Comparison of ENCODE assay signal across 17 cellular contexts in the genomic region with DNA sequence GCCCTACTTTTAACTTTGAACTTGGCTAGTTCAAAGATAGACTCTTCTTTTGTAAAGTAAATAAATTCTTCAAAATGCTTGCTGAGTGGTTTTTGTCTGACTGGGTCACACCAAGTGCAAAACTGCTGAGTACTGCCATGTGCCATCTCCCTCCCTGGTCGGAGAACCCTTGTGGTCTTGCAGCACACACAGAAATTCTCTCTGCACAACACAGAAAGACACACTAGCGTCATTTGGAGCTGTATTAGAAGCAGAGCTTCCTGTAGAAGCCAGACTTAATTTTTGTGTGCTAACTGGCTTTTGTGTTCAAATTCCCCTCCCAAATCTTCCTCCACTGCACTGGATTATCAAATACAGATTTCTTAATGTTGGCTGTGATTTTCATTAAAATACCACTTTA. TPM values are rescaled to one million over a fixed set of nuclear protein-coding genes. Genes with fewer than 3 reads are reported as not detected.
DNase-seq lines count a peak whose midpoint lies in the region; ATAC-seq lines count a peak whose summit lies in the region.
"Had no signal": no experiment of that assay in that cellular context is flagged by ENCODE, and none has a peak within 500 bp of the region (broad histone marks: within the 10 kb centered on the region; RNA-seq: fewer than 3 reads in every experiment).

No MANE protein-coding gene starts in this region.

- H2AFZ ChIP-seq in GM23248: no peak overlapping the region

- H3K9me2 ChIP-seq in GM23248 (ENCODE audit: insufficient read depth): no peaks in the 10 kb centered on the region

- CTCF ChIA-PET in naive thymus-derived CD4-positive, alpha-beta T cell (lab: Charles Lee): no interaction called here

- H3K4me1 ChIP-seq in CD4-positive, CD25-positive, alpha-beta regulatory T cell (ENCODE audit: control insufficient read depth, insufficient read depth, low read length, poor library complexity, severe bottlenecking): peaks cover 16% of the 10 kb centered on the region
- H3K4me1 ChIP-seq in GM23248 (ENCODE audit: insufficient read depth): peaks cover 18% of the 10 kb centered on the region
- peaks cover 13 to 14% of the 10 kb centered on the region in 2 donors for H3K4me1 ChIP-seq in naive thymus-derived CD4-positive, alpha-beta T cell (ENCODE audit: control insufficient read depth in 2 of 2, insufficient read depth in 2 of 2, low read length in 2 of 2)

- H3K36me3 ChIP-seq in CD4-positive, CD25-positive, alpha-beta regulatory T cell (ENCODE audit: control insufficient read depth, insufficient read depth, low read length): peaks cover 48% of the 10 kb centered on the region
- peaks cover 46% of the 10 kb centered on the region for H3K36me3 ChIP-seq in GM23248 (ENCODE audit: low read depth)
- H3K36me3 ChIP-seq in naive thymus-derived CD4-positive, alpha-beta T cell (ENCODE audit: control insufficient read depth in 2 of 3, insufficient read depth in 3 of 3, low read length in 3 of 3): peaks cover 14 to 66% (median 23%) of the 10 kb centered on the region in 3 experiments

- intact Hi-C loops in activated T-helper 2 cell treated with anti-CD3 and anti-CD28 coated beads, Interferon-gamma antibody, Interleukin-2, Interleukin-4, amounts not matched to agents 10 μg/mL and 5 μg/mL and 100 μg/mL, durations not matched to agents 14 hours and 24 hours and 36 hours (cut with micrococcal nuclease): no loop called here
- intact Hi-C loops in naive thymus-derived CD4-positive, alpha-beta T cell (cut with micrococcal nuclease): loop anchor here in 1 of 2 donors (5.0 kb wide), 1 partner anchor 100 kb away; no protein-coding TSS in a partner anchor

- no peaks in the 10 kb centered on the region for H3K9me3 Mint-ChIP-seq in CD4-positive, CD25-positive, alpha-beta regulatory T cell
- no peaks in the 10 kb centered on the region for H3K9me3 Mint-ChIP-seq in activated T-helper 2 cell treated with anti-CD3 and anti-CD28 coated beads, Interferon-gamma antibody, Interleukin-2, Interleukin-4, amounts not matched to agents 10 μg/mL and 5 μg/mL and 100 μg/mL, durations not matched to agents 14 hours and 24 hours and 36 hours
- H3K9me3 Mint-ChIP-seq in naive thymus-derived CD4-positive, alpha-beta T cell: no peaks in the 10 kb centered on the region

- H3K4me3 ChIP-seq in CD4-positive, CD25-positive, alpha-beta regulatory T cell (ENCODE audit: low read depth, low read length): no peak overlapping the region
- no peak overlapping the region for H3K4me3 ChIP-seq in GM23248
- H3K4me3 ChIP-seq in naive thymus-derived CD4-positive, alpha-beta T cell (ENCODE audit: low read length): no peak overlapping the region
- H3K4me3 ChIP-seq: adrenal gland, coronary artery, esophagus muscularis mucosa, thoracic aorta had no signal

- POLR2A ChIA-PET in naive thymus-derived CD4-positive, alpha-beta T cell (lab: Charles Lee): interaction anchor here (5.9 kb wide), 1 partner anchor 11 kb away, joined by 36 read pairs; no protein-coding TSS in a partner anchor

- peak overlapping the region; percentile 67 to 89 (median 84) for H3K4me3 Mint-ChIP-seq in CD4-positive, CD25-positive, alpha-beta regulatory T cell
- peak overlapping the region; percentile 32 for H3K4me3 Mint-ChIP-seq in activated T-helper 2 cell treated with anti-CD3 and anti-CD28 coated beads, Interferon-gamma antibody, Interleukin-2, Interleukin-4, amounts not matched to agents 10 μg/mL and 5 μg/mL and 100 μg/mL, durations not matched to agents 14 hours and 24 hours and 36 hours (ENCODE audit: low read depth)
- peak overlapping the region in 8 of 10 donors; percentile 8 to 97 (median 56) for H3K4me3 Mint-ChIP-seq in naive thymus-derived CD4-positive, alpha-beta T cell

- H3K79me2 ChIP-seq in GM23248 (ENCODE audit: insufficient read depth): peaks cover 24% of the 10 kb centered on the region

- H3K36me3 Mint-ChIP-seq in CD4-positive, CD25-positive, alpha-beta regulatory T cell: peaks cover 40% of the 10 kb centered on the region
- H3K36me3 Mint-ChIP-seq in activated T-helper 2 cell treated with anti-CD3 and anti-CD28 coated beads, Interferon-gamma antibody, Interleukin-2, Interleukin-4, amounts not matched to agents 10 μg/mL and 5 μg/mL and 100 μg/mL, durations not matched to agents 14 hours and 24 hours and 36 hours (ENCODE audit: low read depth): peaks cover 71% of the 10 kb centered on the region
- H3K36me3 Mint-ChIP-seq in naive thymus-derived CD4-positive, alpha-beta T cell: peaks cover 13 to 40% (median 25%) of the 10 kb centered on the region in 5 donors

- in situ Hi-C loops in GM23248 (cut with MboI): no loop called here

- no peak overlapping the region for H3K27ac ChIP-seq in CD4-positive, CD25-positive, alpha-beta regulatory T cell (ENCODE audit: insufficient read depth, low read length, poor library complexity, severe bottlenecking)
- peak overlapping the region; percentile 22 for H3K27ac ChIP-seq in GM23248
- H3K27ac ChIP-seq in naive thymus-derived CD4-positive, alpha-beta T cell (ENCODE audit: low read depth, low read length): peak overlapping the region; percentile 98
- H3K27ac ChIP-seq: adrenal gland; BLaER1 treated with 17β-estradiol and CSF1 and Interleukin-3, amounts not matched to agents 10 nM and 100 nM; coronary artery; heart right ventricle had no signal

- ATAC-seq in CD4-positive, CD25-positive, alpha-beta regulatory T cell (ENCODE audit: low read depth in 2 of 2): no peak
- no peak for ATAC-seq in naive thymus-derived CD4-positive, alpha-beta T cell
- ATAC-seq in HG03175 (IDR thresholded peaks at IDR 0.05; ENCODE audit: unreplicated experiment): no peak
- ATAC-seq in HG02588 (IDR thresholded peaks at IDR 0.05; ENCODE audit: unreplicated experiment): no peak
- no peak for ATAC-seq in GM19324 (IDR thresholded peaks at IDR 0.05; ENCODE audit: low FRiP score, unreplicated experiment)
- ATAC-seq: heart right ventricle had no signal

- H3K27me3 Mint-ChIP-seq in CD4-positive, CD25-positive, alpha-beta regulatory T cell: peaks cover 6% of the 10 kb centered on the region
- no peaks in the 10 kb centered on the region for H3K27me3 Mint-ChIP-seq in activated T-helper 2 cell treated with anti-CD3 and anti-CD28 coated beads, Interferon-gamma antibody, Interleukin-2, Interleukin-4, amounts not matched to agents 10 μg/mL and 5 μg/mL and 100 μg/mL, durations not matched to agents 14 hours and 24 hours and 36 hours (ENCODE audit: low read depth)
- peaks cover 0 to under 1% (median 0%) of the 10 kb centered on the region in 5 donors for H3K27me3 Mint-ChIP-seq in naive thymus-derived CD4-positive, alpha-beta T cell

- peaks cover 5 to 37% (median 26%) of the 10 kb centered on the region in 4 donors for H3K4me1 Mint-ChIP-seq in CD4-positive, CD25-positive, alpha-beta regulatory T cell
- peaks cover 19% of the 10 kb centered on the region for H3K4me1 Mint-ChIP-seq in activated T-helper 2 cell treated with anti-CD3 and anti-CD28 coated beads, Interferon-gamma antibody, Interleukin-2, Interleukin-4, amounts not matched to agents 10 μg/mL and 5 μg/mL and 100 μg/mL, durations not matched to agents 14 hours and 24 hours and 36 hours (ENCODE audit: low read depth)
- H3K4me1 Mint-ChIP-seq in naive thymus-derived CD4-positive, alpha-beta T cell: peaks cover 9 to 34% (median 28%) of the 10 kb centered on the region in 7 donors

- peak overlapping the region; percentile 56 to 62 (median 59) for H3K27ac Mint-ChIP-seq in CD4-positive, CD25-positive, alpha-beta regulatory T cell
- peak overlapping the region; percentile 45 for H3K27ac Mint-ChIP-seq in activated T-helper 2 cell treated with anti-CD3 and anti-CD28 coated beads, Interferon-gamma antibody, Interleukin-2, Interleukin-4, amounts not matched to agents 10 μg/mL and 5 μg/mL and 100 μg/mL, durations not matched to agents 14 hours and 24 hours and 36 hours
- peak overlapping the region in 7 of 9 donors; percentile 1 to 99 (median 96) for H3K27ac Mint-ChIP-seq in naive thymus-derived CD4-positive, alpha-beta T cell

- 51 to 64% methylated on average over 2 of the region's 2 CpGs for WGBS in GM23248 (ENCODE audit: low coverage in 1 of 2, low lambda C conversion rate in 2 of 2, missing lambda C conversion rate in 2 of 2), 2 experiments

- no peaks in the 10 kb centered on the region for H3K9me3 ChIP-seq in CD4-positive, CD25-positive, alpha-beta regulatory T cell (ENCODE audit: control insufficient read depth in 2 of 2, low read length in 2 of 2)
- no peaks in the 10 kb centered on the region for H3K9me3 ChIP-seq in GM23248 (ENCODE audit: low read depth)
- no peaks in the 10 kb centered on the region for H3K9me3 ChIP-seq in naive thymus-derived CD4-positive, alpha-beta T cell (ENCODE audit: control insufficient read depth in 2 of 3, low read length in 3 of 3)
- H3K9me3 ChIP-seq: adrenal gland; BLaER1 treated with 17β-estradiol and CSF1 and Interleukin-3, amounts not matched to agents 10 nM and 100 nM; esophagus muscularis mucosa; heart right ventricle; thoracic aorta had no signal

- H3F3A ChIP-seq in GM23248 (ENCODE audit: insufficient read depth): peaks cover 48% of the 10 kb centered on the region

- H3K9ac ChIP-seq in GM23248: no peak overlapping the region

- H3K27me3 ChIP-seq in CD4-positive, CD25-positive, alpha-beta regulatory T cell (ENCODE audit: control insufficient read depth, insufficient read depth, low read length): no peaks in the 10 kb centered on the region
- H3K27me3 ChIP-seq in GM23248 (replicated peaks; ENCODE audit: insufficient read depth): no peaks in the 10 kb centered on the region
- H3K27me3 ChIP-seq in naive thymus-derived CD4-positive, alpha-beta T cell (ENCODE audit: control insufficient read depth in 2 of 2, insufficient read depth in 2 of 2, low read length in 2 of 2): no peaks in the 10 kb centered on the region
- H3K27me3 ChIP-seq: adrenal gland; BLaER1 treated with 17β-estradiol and CSF1 and Interleukin-3, amounts not matched to agents 10 nM and 100 nM; esophagus muscularis mucosa; heart right ventricle had no signal

- DNase-seq in CD4-positive, CD25-positive, alpha-beta regulatory T cell: peak in 1 of 3 donors; percentile 7
- DNase-seq in GM23248: no peak
- no peak for DNase-seq in activated T-helper 2 cell treated with anti-CD3 and anti-CD28 coated beads, Interferon-gamma antibody, Interleukin-2, Interleukin-4, amounts not matched to agents 10 μg/mL and 5 μg/mL and 100 μg/mL, durations not matched to agents 14 hours and 24 hours and 36 hours (ENCODE audit: low spot score)
- DNase-seq in naive thymus-derived CD4-positive, alpha-beta T cell: no peak
- DNase-seq in COLO668 (lab: John Stamatoyannopoulos, UW; ENCODE audit: unreplicated experiment): no peak
- DNase-seq: adrenal gland, heart right ventricle, KBM-7, NCI-H1105 treated with DMSO at 0.1 percent for 48 hours, NCI-H446 treated with DMSO at 0.1 percent for 48 hours had no signal

- no peaks in the 10 kb centered on the region for H4K20me1 ChIP-seq in GM23248 (ENCODE audit: insufficient read depth)

- H3K4me2 ChIP-seq in GM23248 (ENCODE audit: unreplicated experiment): no peak overlapping the region

RNA-seq across cellular contexts. Expression of a gene that starts 2.5 kb away (rescaled TPM):
- total RNA-seq in CD4-positive, CD25-positive, alpha-beta regulatory T cell: 344 TPM
- 10 to 100 TPM; 79.4 to 99.1 (median 91.0) TPM for polyA plus RNA-seq in CD4-positive, CD25-positive, alpha-beta regulatory T cell
- total RNA-seq in GM23248 (2014; rRNA removed; shearing (Covaris generic)): 214 and 262 TPM in 2 replicates
- 186 and 193 TPM in 2 replicates for polyA plus RNA-seq in GM23248 (2016; fragmentation: Nextera tagmentation; extraction: Ambion mirVana)
- 443 and 458 TPM in 2 replicates for total RNA-seq in activated T-helper 2 cell treated with anti-CD3 and anti-CD28 coated beads, Interferon-gamma antibody, Interleukin-2, Interleukin-4, amounts not matched to agents 10 μg/mL and 5 μg/mL and 100 μg/mL, durations not matched to agents 14 hours and 24 hours and 36 hours
- total RNA-seq in naive thymus-derived CD4-positive, alpha-beta T cell: 100 to 1,000 TPM; 190 to 339 (median 267) TPM
- 10 to 100 TPM; 54.5 to 60.8 TPM for polyA plus RNA-seq in naive thymus-derived CD4-positive, alpha-beta T cell

RNA-seq across cellular contexts. Expression of a gene that starts 29.4 kb away (rescaled TPM):
- total RNA-seq in CD4-positive, CD25-positive, alpha-beta regulatory T cell: not detected
- polyA plus RNA-seq in CD4-positive, CD25-positive, alpha-beta regulatory T cell: not detected
- 3.5 and 4.0 TPM in 2 replicates for total RNA-seq in GM23248 (2014; rRNA removed; shearing (Covaris generic))
- 3.0 and 3.8 TPM in 2 replicates for polyA plus RNA-seq in GM23248 (2016; fragmentation: Nextera tagmentation; extraction: Ambion mirVana)
- not detected in 2 replicates for total RNA-seq in activated T-helper 2 cell treated with anti-CD3 and anti-CD28 coated beads, Interferon-gamma antibody, Interleukin-2, Interleukin-4, amounts not matched to agents 10 μg/mL and 5 μg/mL and 100 μg/mL, durations not matched to agents 14 hours and 24 hours and 36 hours
- not detected for total RNA-seq in naive thymus-derived CD4-positive, alpha-beta T cell
- not detected for polyA plus RNA-seq in naive thymus-derived CD4-positive, alpha-beta T cell

RNA-seq across cellular contexts. Expression of a gene that starts 54.8 kb away (rescaled TPM):
- total RNA-seq in CD4-positive, CD25-positive, alpha-beta regulatory T cell: 105 TPM
- polyA plus RNA-seq in CD4-positive, CD25-positive, alpha-beta regulatory T cell: 10 to 100 TPM; 28.8 to 35.9 (median 35.2) TPM
- total RNA-seq in GM23248 (2014; rRNA removed; shearing (Covaris generic)): 14.4 and 20.0 TPM in 2 replicates
- polyA plus RNA-seq in GM23248 (2016; fragmentation: Nextera tagmentation; extraction: Ambion mirVana): 11.0 and 11.3 TPM in 2 replicates
- 68.9 and 85.5 TPM in 2 replicates for total RNA-seq in activated T-helper 2 cell treated with anti-CD3 and anti-CD28 coated beads, Interferon-gamma antibody, Interleukin-2, Interleukin-4, amounts not matched to agents 10 μg/mL and 5 μg/mL and 100 μg/mL, durations not matched to agents 14 hours and 24 hours and 36 hours
- 10 to 100 TPM; 62.6 to 89.3 (median 82.2) TPM for total RNA-seq in naive thymus-derived CD4-positive, alpha-beta T cell
- 10 to 100 TPM; 26.6 to 29.6 TPM for polyA plus RNA-seq in naive thymus-derived CD4-positive, alpha-beta T cell

RNA-seq across cellular contexts. Expression of a gene that starts 57.4 kb away (rescaled TPM):
- 141 TPM for total RNA-seq in CD4-positive, CD25-positive, alpha-beta regulatory T cell
- polyA plus RNA-seq in CD4-positive, CD25-positive, alpha-beta regulatory T cell: 10 to 100 TPM in 1 of 4 donors, 1 to 10 TPM in 3; 5.2 to 10.0 (median 5.9) TPM
- 14.7 and 14.9 TPM in 2 replicates for total RNA-seq in GM23248 (2014; rRNA removed; shearing (Covaris generic))
- 11.6 and 15.5 TPM in 2 replicates for polyA plus RNA-seq in GM23248 (2016; fragmentation: Nextera tagmentation; extraction: Ambion mirVana)
- 89.1 and 93.7 TPM in 2 replicates for total RNA-seq in activated T-helper 2 cell treated with anti-CD3 and anti-CD28 coated beads, Interferon-gamma antibody, Interleukin-2, Interleukin-4, amounts not matched to agents 10 μg/mL and 5 μg/mL and 100 μg/mL, durations not matched to agents 14 hours and 24 hours and 36 hours
- 100 to 1,000 TPM in 4 of 5 experiments, 10 to 100 TPM in 1; 83.7 to 143 (median 112) TPM for total RNA-seq in naive thymus-derived CD4-positive, alpha-beta T cell
- 10 to 100 TPM in 1 of 2 donors, 1 to 10 TPM in 1; 7.4 to 14.1 TPM for polyA plus RNA-seq in naive thymus-derived CD4-positive, alpha-beta T cell

Comparison
In these comparisons a context has a peak if more than half of its experiments do, and no peak if none do; other contexts are left out.
1. H3K27ac Mint-ChIP-seq: peak in every context shown above with its lines; median percentile 96 in naive thymus-derived CD4-positive, alpha-beta T cell; 59 in CD4-positive, CD25-positive, alpha-beta regulatory T cell; 45 in activated T-helper 2 cell treated with anti-CD3 and anti-CD28 coated beads, Interferon-gamma antibody, Interleukin-2, Interleukin-4, amounts not matched to agents 10 μg/mL and 5 μg/mL and 100 μg/mL, durations not matched to agents 14 hours and 24 hours and 36 hours.
2. H3K4me3 Mint-ChIP-seq: peak in every context shown above with its lines; median percentile 84 in CD4-positive, CD25-positive, alpha-beta regulatory T cell; 56 in naive thymus-derived CD4-positive, alpha-beta T cell; 32 in activated T-helper 2 cell treated with anti-CD3 and anti-CD28 coated beads, Interferon-gamma antibody, Interleukin-2, Interleukin-4, amounts not matched to agents 10 μg/mL and 5 μg/mL and 100 μg/mL, durations not matched to agents 14 hours and 24 hours and 36 hours.